ENCODE assay signal across 8 cellular contexts in the genomic region with DNA sequence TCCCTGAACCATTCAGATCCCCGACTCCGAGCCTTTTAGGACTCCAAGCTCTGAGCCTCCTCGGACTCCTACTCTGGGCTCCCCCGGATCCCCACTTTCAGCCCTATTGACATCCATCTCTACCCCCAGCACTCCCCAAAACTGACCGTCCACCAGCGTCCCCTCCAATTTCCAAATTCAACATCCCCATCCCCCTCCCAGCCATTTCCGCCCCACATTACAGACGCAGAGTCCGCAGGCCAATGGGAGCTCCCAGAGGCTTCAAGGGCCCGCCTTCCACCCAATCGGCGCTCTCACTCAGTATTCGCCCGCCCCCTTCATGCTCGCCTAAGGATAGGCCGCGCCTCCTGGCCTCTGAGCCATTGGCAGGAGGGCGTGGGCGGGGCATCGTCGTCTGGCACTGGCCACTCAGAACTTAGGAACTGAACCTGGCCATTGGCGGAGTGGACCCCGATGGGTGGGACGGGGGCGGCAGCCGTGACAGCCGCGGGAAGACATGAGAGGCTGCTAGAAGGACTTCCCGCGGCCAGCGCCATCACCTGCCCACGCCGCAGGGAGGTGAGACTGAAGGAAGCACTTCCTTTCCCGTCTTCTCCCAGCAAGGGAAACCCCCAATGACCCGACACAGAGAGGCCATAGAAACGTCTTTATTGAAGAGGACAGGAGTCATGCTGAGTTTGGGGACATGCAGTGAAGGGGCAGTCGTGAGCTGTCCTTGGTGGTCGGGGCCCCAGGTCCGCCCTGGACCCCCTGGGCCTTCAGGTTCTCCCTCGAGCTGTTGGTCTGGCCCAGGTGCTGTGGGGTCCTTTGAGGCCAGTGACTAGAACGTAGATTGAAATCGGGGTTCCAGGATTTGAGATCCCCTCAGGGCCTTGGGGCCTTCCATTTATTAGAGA.
DNase-seq lines count a peak whose midpoint lies in the region; ATAC-seq and TF ChIP-seq lines count a peak whose summit lies in the region.

ALKBH6 (minus strand) TSS at position 185 of the 896 bp plus-strand sequence. CDS start 816 bp downstream, outside the sequence.

- no peak for TF ChIP-seq CTCF in AG09319 (IDR thresholded peaks at IDR 0.05; ENCODE audit: low read depth, low read length)

- ATAC-seq in GM19035 (IDR thresholded peaks at IDR 0.05; ENCODE audit: unreplicated experiment) (peak; percentile 98), HG03354 (IDR thresholded peaks at IDR 0.05; ENCODE audit: poor library complexity, severe bottlenecking, unreplicated experiment) (peak; percentile 97)
- peak; percentile 97 to 99 for ATAC-seq in activated CD4-positive, CD25-positive, alpha-beta regulatory T cell treated with anti-CD3 and anti-CD28 coated beads, Interleukin-2, amount 50 U/mL, for 24 hours

- DNase-seq in AG09319 (ENCODE audit: extremely low read depth, low read depth), result peak; percentile 94
- peak; percentile 98 for DNase-seq in NCI-H446 treated with DMSO at 0.1 percent for 48 hours (lab: John Stamatoyannopoulos, UW)
- peak; percentile 98 to 99 for DNase-seq in cerebellar nuclear complex (lab: John Stamatoyannopoulos, UW)
- peak; percentile 100 for DNase-seq in islet precursor cell
- peak; percentile 99 to 100 (median 100) for DNase-seq in stimulated activated CD4-positive, alpha-beta T cell treated with anti-CD3 and anti-CD28 coated beads, Interleukin-12 subunit alpha, Interleukin-12 subunit beta, amount 100 ng/mL, for 48 hours (ENCODE audit: low read depth in 2 of 3, low spot score in 1 of 3)

Comparison
In these comparisons a context has a peak if more than half of its experiments do, and no peak if none do; other contexts are left out.
1. Peak in every context shown above with its lines: DNase-seq and ATAC-seq.